4 cellular contexts compared by ENCODE assay signal in genomic region chr3:124008321-124008720, GRCh38. TPM values are rescaled to one million over a fixed set of nuclear protein-coding genes. Genes with fewer than 3 reads are reported as not detected.
"Had no signal": no experiment of that assay in that cellular context is flagged by ENCODE, and none has a peak within 500 bp of the region (broad histone marks: within the 10 kb centered on the region; RNA-seq: fewer than 3 reads in every experiment).

No MANE protein-coding gene starts in this region.

RNA-seq across cellular contexts. Expression of gene ROPN1, which starts 16.4 kb away (rescaled TPM):
- total RNA-seq: LHCN-M2, NCI-H460, Right ventricle myocardium inferior, SJCRH30 had no signal
